16 cellular contexts compared by ENCODE assay signal in the genomic region with DNA sequence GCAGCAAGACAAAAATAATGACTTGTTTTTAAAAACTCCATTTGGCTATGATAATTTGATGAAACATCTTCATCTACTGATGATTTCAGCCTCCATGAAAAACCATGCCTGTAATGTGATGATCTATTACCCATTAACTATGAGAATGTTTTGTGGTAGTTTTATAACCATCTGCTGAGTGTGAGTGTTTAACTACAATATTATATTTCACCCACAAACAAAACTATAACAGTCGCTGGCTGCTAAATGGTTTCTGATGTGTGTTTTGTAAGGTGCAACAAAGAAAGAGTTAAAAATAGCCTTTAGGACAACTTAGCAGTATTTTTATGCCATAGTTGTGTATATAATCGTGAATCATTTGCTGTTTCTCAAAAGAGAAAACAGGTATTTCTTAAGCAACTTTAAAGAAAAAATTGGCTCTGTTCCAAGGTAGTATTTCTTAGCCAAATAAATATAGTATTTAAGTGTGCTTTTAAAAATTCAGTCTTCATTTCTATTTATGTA. TPM values are rescaled to one million over a fixed set of nuclear protein-coding genes. Genes with fewer than 3 reads are reported as not detected.
A peak's percentile ranks its signal among the peaks of the same experiment; 100 is the strongest.
DNase-seq lines count a peak whose midpoint lies in the region; ATAC-seq, FAIRE-seq and TF ChIP-seq lines count a peak whose summit lies in the region.
"Had no signal": no experiment of that assay in that cellular context is flagged by ENCODE, and none has a peak within 500 bp of the region (broad histone marks: within the 10 kb centered on the region; RNA-seq: fewer than 3 reads in every experiment).

No MANE protein-coding gene starts in this region.

- H3K27ac Mint-ChIP-seq in type B pancreatic cell = no peak overlapping the region
- no peak overlapping the region for H3K27ac Mint-ChIP-seq in activated CD8-positive, alpha-beta T cell treated with anti-CD3 and anti-CD28 coated beads for 36 hours
- H3K27ac Mint-ChIP-seq: IgD-negative memory B cell had no signal

- H3K36me3 Mint-ChIP-seq in type B pancreatic cell = peaks cover 28% of the 10 kb centered on the region
- no peaks in the 10 kb centered on the region for H3K36me3 Mint-ChIP-seq in activated CD8-positive, alpha-beta T cell treated with anti-CD3 and anti-CD28 coated beads for 36 hours (ENCODE audit: low read depth)
- H3K36me3 Mint-ChIP-seq: IgD-negative memory B cell had no signal

- ATAC-seq in activated CD8-positive, alpha-beta T cell treated with anti-CD3 and anti-CD28 coated beads for 36 hours = no peak

- peak; percentile 57 for FAIRE-seq in endometrium (lab: Jason Lieb, UNC)
- FAIRE-seq: A204.1, D721Med, frontal cortex had no signal

- H3K9me3 Mint-ChIP-seq in type B pancreatic cell = no peaks in the 10 kb centered on the region
- H3K9me3 Mint-ChIP-seq in activated CD8-positive, alpha-beta T cell treated with anti-CD3 and anti-CD28 coated beads for 36 hours = no peaks in the 10 kb centered on the region
- H3K9me3 Mint-ChIP-seq: IgD-negative memory B cell had no signal

- peaks cover 92% of the 10 kb centered on the region for H3K27me3 Mint-ChIP-seq in type B pancreatic cell
- H3K27me3 Mint-ChIP-seq in activated CD8-positive, alpha-beta T cell treated with anti-CD3 and anti-CD28 coated beads for 36 hours = peaks cover 77% of the 10 kb centered on the region

- peaks cover 5% of the 10 kb centered on the region for H3K4me1 Mint-ChIP-seq in type B pancreatic cell (ENCODE audit: unreplicated experiment)
- H3K4me1 Mint-ChIP-seq in activated CD8-positive, alpha-beta T cell treated with anti-CD3 and anti-CD28 coated beads for 36 hours (ENCODE audit: low read depth) = peaks cover 29% of the 10 kb centered on the region

- intact Hi-C loops in activated CD8-positive, alpha-beta T cell treated with anti-CD3 and anti-CD28 coated beads for 36 hours (cut with micrococcal nuclease) = no loop called here

- TF ChIP-seq CTCF in type B pancreatic cell (conservative IDR thresholded peaks at IDR 0.05) = no peak
- TF ChIP-seq CTCF in activated CD8-positive, alpha-beta T cell treated with anti-CD3 and anti-CD28 coated beads for 36 hours (IDR thresholded peaks at IDR 0.05) = no peak

- POLR2A ChIA-PET in activated CD8-positive, alpha-beta T cell treated with anti-CD3 and anti-CD28 coated beads for 36 hours (lab: Charles Lee) = no interaction called here

- DNase-seq in NCI-H2196 (lab: John Stamatoyannopoulos, UW; ENCODE audit: unreplicated experiment) (peak; percentile 67), NCI-H2196 treated with DMSO at 0.1 percent for 48 hours (lab: John Stamatoyannopoulos, UW; ENCODE audit: unreplicated experiment) (no peak), NCI-H446 treated with DMSO at 0.1 percent for 48 hours (lab: John Stamatoyannopoulos, UW) (peak; percentile 88), type B pancreatic cell (ENCODE audit: extremely low spot score, unreplicated experiment) (no peak), NOMO-1 (lab: John Stamatoyannopoulos, UW; ENCODE audit: unreplicated experiment in 2 of 2) (no peak)
- DNase-seq in stimulated activated naive CD4-positive, alpha-beta T cell treated with Interleukin-2 at 50 U/mL for 16 hours (lab: John Stamatoyannopoulos, UW) = no peak
- DNase-seq in activated CD8-positive, alpha-beta T cell treated with anti-CD3 and anti-CD28 coated beads for 36 hours = no peak
- DNase-seq: NCI-H187, thyroid gland had no signal

- peak overlapping the region; percentile 89 for H3K4me3 Mint-ChIP-seq in type B pancreatic cell
- H3K4me3 Mint-ChIP-seq in activated CD8-positive, alpha-beta T cell treated with anti-CD3 and anti-CD28 coated beads for 36 hours = no peak overlapping the region
- H3K4me3 Mint-ChIP-seq: IgD-negative memory B cell had no signal

- CTCF ChIA-PET in activated CD8-positive, alpha-beta T cell treated with anti-CD3 and anti-CD28 coated beads for 36 hours (lab: Charles Lee) = interaction anchor here (0.7 kb wide), 1 partner anchor 63 kb away, joined by 3 read pairs; no protein-coding TSS in a partner anchor

RNA-seq across cellular contexts. Expression of gene PTHLH, which starts 4.9 kb away (rescaled TPM):
- total RNA-seq in type B pancreatic cell (ENCODE audit: low replicate concordance) = 6.3 and 38.1 TPM in 2 replicates
- not detected for total RNA-seq in activated CD8-positive, alpha-beta T cell treated with anti-CD3 and anti-CD28 coated beads for 36 hours
- total RNA-seq: frontal cortex; mononuclear cell; T-helper 2 cell treated with Interferon-gamma antibody and Interleukin-4, amounts not matched to agents 100 ng/mL and 5 ng/mL, for 36 hours had no signal

Comparison
In these comparisons a context has a peak if more than half of its experiments do, and no peak if none do; other contexts are left out.
1. DNase-seq: peak in NCI-H2196 (single experiment) and NCI-H446 treated with DMSO at 0.1 percent for 48 hours (single experiment); none in NCI-H2196 treated with DMSO at 0.1 percent for 48 hours (single experiment), type B pancreatic cell (single experiment), NOMO-1 (0 of 2), stimulated activated naive CD4-positive, alpha-beta T cell treated with Interleukin-2 at 50 U/mL for 16 hours (single experiment) and activated CD8-positive, alpha-beta T cell treated with anti-CD3 and anti-CD28 coated beads for 36 hours (single experiment).